ENCODE assay signal across 1 cellular context in the genomic region with DNA sequence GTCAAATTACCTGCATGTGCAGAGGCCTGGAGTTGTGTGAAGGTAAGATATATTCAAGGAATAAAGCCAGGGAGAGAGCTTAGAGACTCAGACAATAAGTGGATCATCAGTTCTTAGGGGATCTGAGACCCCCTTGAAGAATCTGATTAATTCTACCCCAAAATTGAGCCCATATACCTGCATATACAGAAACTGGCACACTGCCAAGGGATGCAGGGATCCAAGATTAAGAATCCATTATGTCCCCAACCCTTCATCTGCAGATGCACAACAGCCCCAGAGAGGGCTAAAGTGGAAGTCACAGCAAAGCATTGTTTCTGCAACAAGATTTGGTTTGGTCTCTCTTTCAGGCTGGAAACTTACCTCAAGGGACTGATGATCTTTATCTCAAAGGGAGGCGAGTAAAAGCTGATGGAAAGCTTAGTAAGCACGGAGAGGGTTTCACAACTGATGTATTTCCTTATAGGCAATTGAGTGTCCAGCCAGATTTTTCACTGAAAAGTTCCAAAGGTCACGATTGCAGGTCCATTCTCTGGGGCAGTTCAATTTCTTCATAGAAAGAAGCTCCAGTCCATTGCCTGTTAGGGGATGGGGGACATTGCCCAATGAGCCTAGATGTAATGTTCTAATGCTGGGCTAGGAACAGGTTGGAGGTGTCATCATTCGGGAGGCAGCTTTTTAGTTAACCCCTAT.
TF ChIP-seq lines count a peak whose summit lies in the region.

No MANE protein-coding gene starts in this region.

TF ChIP-seq in K562, 482 proteins besides CTCF, POLR2A, EP300 and RAD21 (continued from another document):
- TF ChIP-seq, protein P1, sequence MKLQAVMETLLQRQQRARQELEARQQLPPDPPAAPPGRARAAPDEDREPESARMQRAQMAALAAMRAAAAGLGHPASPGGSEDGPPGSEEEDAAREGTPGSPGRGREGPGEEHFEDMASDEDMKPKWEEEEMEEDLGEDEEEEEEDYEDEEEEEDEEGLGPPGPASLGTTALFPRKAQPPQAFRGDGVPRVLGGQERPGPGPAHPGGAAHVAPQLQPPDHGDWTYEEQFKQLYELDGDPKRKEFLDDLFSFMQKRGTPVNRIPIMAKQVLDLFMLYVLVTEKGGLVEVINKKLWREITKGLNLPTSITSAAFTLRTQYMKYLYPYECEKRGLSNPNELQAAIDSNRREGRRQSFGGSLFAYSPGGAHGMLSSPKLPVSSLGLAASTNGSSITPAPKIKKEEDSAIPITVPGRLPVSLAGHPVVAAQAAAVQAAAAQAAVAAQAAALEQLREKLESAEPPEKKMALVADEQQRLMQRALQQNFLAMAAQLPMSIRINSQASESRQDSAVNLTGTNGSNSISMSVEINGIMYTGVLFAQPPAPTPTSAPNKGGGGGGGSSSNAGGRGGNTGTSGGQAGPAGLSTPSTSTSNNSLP (IDR thresholded peaks at IDR 0.05; ENCODE audit: borderline replicate concordance, low read depth, low read length), result no peak
